28 cellular contexts compared by ENCODE assay signal in the genomic region with DNA sequence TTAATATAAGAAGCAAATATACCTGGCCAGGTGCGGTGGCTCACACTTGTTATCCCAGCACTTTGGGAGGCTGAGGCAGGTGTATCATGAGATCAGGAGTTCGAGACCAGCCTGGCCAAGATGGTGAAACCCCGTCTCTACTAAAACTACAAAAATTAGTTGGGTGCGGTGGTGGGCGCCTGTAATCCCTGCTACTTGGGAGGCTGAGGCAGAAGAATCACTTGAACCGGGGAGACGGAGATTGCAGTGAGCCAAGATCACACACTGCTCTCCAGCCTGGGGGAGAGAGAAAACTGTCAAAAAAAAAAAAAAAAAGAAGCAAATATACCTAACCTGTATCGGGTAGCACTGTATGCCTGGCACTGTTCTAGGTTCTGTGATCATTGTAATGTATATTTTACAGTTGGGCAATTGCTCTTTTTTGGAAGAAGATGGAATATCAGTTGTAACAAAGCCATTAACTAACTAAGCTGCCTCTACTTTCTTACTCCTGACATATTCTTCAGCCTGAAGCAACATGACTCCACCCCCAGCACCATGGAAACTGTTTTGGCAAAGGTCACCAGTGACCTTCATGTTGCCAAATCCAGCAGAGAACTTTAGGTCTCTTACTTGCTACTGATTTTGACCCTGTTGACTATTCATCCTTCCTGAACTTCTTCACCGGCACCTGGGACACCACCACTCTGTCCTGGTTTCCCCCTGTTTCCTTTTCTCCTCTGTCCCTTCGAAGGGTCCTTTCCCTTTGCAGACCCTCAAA.
"Had no signal": no experiment of that assay in that cellular context is flagged by ENCODE, and none has a peak within 500 bp of the region (broad histone marks: within the 10 kb centered on the region; RNA-seq: fewer than 3 reads in every experiment).

No MANE protein-coding gene starts in this region.

- H3K9me3 ChIP-seq: ascending aorta, esophagus squamous epithelium, testis, transverse colon had no signal

- H3K9me3 Mint-ChIP-seq: activated T-cell treated with anti-CD3 and anti-CD28 coated beads, Interleukin-2, amount 50 U/mL, for 24 hours; naive thymus-derived CD8-positive, alpha-beta T cell; neural progenitor cell; T-helper 1 cell treated with Interleukin-12 subunit alpha and Interleukin-12 subunit beta and Interleukin-4 antibody, amounts not matched to agents 30 μg/mL and 1 μg/mL, for 36 hours had no signal

- H3K36me3 ChIP-seq: ascending aorta, brain microvascular endothelial cell, esophagus squamous epithelium, neural progenitor cell, transverse colon, WERI-Rb-1 had no signal

- DNase-seq: activated CD4-positive, alpha-beta T cell treated with anti-CD3 and anti-CD28 coated beads for 48 hours; activated CD4-positive, alpha-beta T cell treated with anti-CD3 and anti-CD28 coated beads, Interleukin-2, amount 50 U/mL, for 48 hours; activated gamma-delta T cell; activated naive CD4-positive, alpha-beta T cell treated with anti-CD3 and anti-CD28 coated beads, Interleukin-2, amount 10 ng/mL, durations not matched to agents 7 days and 5 days; activated naive CD8-positive, alpha-beta T cell treated with anti-CD3 and anti-CD28 coated beads, Interleukin-2, amount 10 ng/mL, durations not matched to agents 7 days and 5 days; activated T-cell treated with anti-CD3 and anti-CD28 coated beads, Interleukin-2, amount 50 U/mL, for 24 hours; brain microvascular endothelial cell; caudate nucleus; dermis blood vessel endothelial cell; effector CD8-positive, alpha-beta T cell; esophagus squamous epithelium; left ventricle myocardium superior; naive thymus-derived CD8-positive, alpha-beta T cell; occipital lobe; right cardiac atrium; stimulated activated CD4-positive, alpha-beta T cell treated with anti-CD3 and anti-CD28 coated beads, Interleukin-15, amount 100 ng/mL, for 24 hours; stimulated activated CD4-positive, alpha-beta T cell treated with anti-CD3 and anti-CD28 coated beads, Interleukin-2, amount 100 ng/mL, for 24 hours; stimulated activated naive CD4-positive, alpha-beta T cell; SW 1271; T1000; testis; transverse colon; WERI-Rb-1 had no signal

- H3K36me3 Mint-ChIP-seq: activated naive CD4-positive, alpha-beta T cell treated with anti-CD3 and anti-CD28 coated beads, Interleukin-2, amount 10 ng/mL, durations not matched to agents 7 days and 5 days; naive thymus-derived CD8-positive, alpha-beta T cell; neural progenitor cell had no signal

- H3K27ac Mint-ChIP-seq: activated naive CD4-positive, alpha-beta T cell treated with anti-CD3 and anti-CD28 coated beads, Interleukin-2, amount 10 ng/mL, durations not matched to agents 7 days and 5 days; activated naive CD8-positive, alpha-beta T cell treated with anti-CD3 and anti-CD28 coated beads, Interleukin-2, amount 10 ng/mL, durations not matched to agents 7 days and 5 days; activated T-cell treated with anti-CD3 and anti-CD28 coated beads, Interleukin-2, amount 50 U/mL, for 24 hours; neural progenitor cell; T-helper 1 cell treated with Interleukin-12 subunit alpha and Interleukin-12 subunit beta and Interleukin-4 antibody, amounts not matched to agents 30 μg/mL and 1 μg/mL, for 36 hours had no signal

- H3K27ac ChIP-seq: ascending aorta, brain microvascular endothelial cell, epithelial cell of prostate, esophagus squamous epithelium, neural progenitor cell, testis, transverse colon, WERI-Rb-1 had no signal

- ATAC-seq: activated CD4-positive, CD25-positive, alpha-beta regulatory T cell treated with anti-CD3 and anti-CD28 coated beads, Interleukin-2, amount 50 U/mL, for 24 hours; left ventricle myocardium superior; naive thymus-derived CD8-positive, alpha-beta T cell; right cardiac atrium had no signal

- H3K4me1 ChIP-seq: ascending aorta, esophagus squamous epithelium, neural progenitor cell, transverse colon had no signal

- H3K4me3 Mint-ChIP-seq: activated naive CD4-positive, alpha-beta T cell treated with anti-CD3 and anti-CD28 coated beads, Interleukin-2, amount 10 ng/mL, durations not matched to agents 7 days and 5 days; activated naive CD8-positive, alpha-beta T cell treated with anti-CD3 and anti-CD28 coated beads, Interleukin-2, amount 10 ng/mL, durations not matched to agents 7 days and 5 days; activated T-cell treated with anti-CD3 and anti-CD28 coated beads, Interleukin-2, amount 50 U/mL, for 24 hours; naive thymus-derived CD8-positive, alpha-beta T cell; neural progenitor cell; T-helper 1 cell treated with Interleukin-12 subunit alpha and Interleukin-12 subunit beta and Interleukin-4 antibody, amounts not matched to agents 30 μg/mL and 1 μg/mL, for 36 hours had no signal

- H3K27me3 ChIP-seq: ascending aorta, neural progenitor cell, testis had no signal

- H3K4me1 Mint-ChIP-seq: neural progenitor cell had no signal

- H3K4me3 ChIP-seq: ascending aorta, esophagus squamous epithelium, neural progenitor cell, testis, transverse colon had no signal

- H3K27me3 Mint-ChIP-seq: activated T-cell treated with anti-CD3 and anti-CD28 coated beads, Interleukin-2, amount 50 U/mL, for 24 hours had no signal
